1 cellular context compared by ENCODE assay signal in the genomic region with DNA sequence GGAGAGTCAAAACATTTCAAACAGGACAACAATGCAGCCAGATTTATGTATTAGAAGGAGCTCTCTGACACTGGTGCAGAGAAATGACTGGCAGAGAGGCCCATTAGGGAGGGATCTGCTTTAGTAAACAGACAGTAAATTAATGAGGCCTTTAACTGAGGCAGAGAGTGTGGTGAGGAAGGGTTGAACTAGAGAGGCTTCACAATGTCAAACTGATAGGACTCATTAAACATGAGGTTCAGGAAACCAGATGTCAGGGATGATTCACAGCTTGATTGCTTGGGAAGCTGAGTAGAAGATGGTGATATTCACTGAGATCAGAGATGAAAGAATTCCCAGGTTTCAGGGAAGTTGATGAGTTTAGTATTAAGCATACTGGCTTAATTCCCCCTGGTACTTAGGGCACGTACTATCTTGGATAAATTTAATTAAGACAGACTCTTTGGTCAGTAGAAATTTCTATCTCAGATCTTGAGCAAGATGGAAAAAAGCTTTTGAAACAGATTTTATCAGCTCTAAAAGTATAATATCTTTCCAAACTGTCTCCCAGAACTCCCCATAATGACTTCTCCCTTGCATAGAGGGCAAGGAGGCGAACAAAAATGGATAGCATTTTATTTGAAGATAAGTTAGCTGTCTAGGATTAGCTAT.
TF ChIP-seq lines count a peak whose summit lies in the region.

No MANE protein-coding gene starts in this region.

TF ChIP-seq in H1, 55 proteins besides CTCF, POLR2A, EP300 and RAD21:
- TF ChIP-seq JUND (IDR thresholded peaks at IDR 0.05; ENCODE audit: low read length) (no peak), SUZ12 (IDR thresholded peaks at IDR 0.05; ENCODE audit: low read length) (no peak), JUN (IDR thresholded peaks at IDR 0.05; ENCODE audit: low read depth, low read length) (no peak), TAF7 (optimal IDR thresholded peaks at IDR 0.05; ENCODE audit: borderline replicate concordance, low read depth, low read length) (no peak), CHD2 (IDR thresholded peaks at IDR 0.05; ENCODE audit: low read length) (no peak), TAF1 (IDR thresholded peaks at IDR 0.05; ENCODE audit: low read depth, low read length) (no peak), SIN3A (conservative IDR thresholded peaks at IDR 0.05 in 1 of 2, IDR thresholded peaks at IDR 0.05 in 1 of 2; ENCODE audit: low read depth in 1 of 2, low read length in 2 of 2) (no peak), SIX5 (IDR thresholded peaks at IDR 0.05; ENCODE audit: low read depth, low read length) (no peak), BCL11A (IDR thresholded peaks at IDR 0.05; ENCODE audit: low read depth in 2 of 2, low read length in 2 of 2) (no peak), KDM1A (IDR thresholded peaks at IDR 0.05; ENCODE audit: borderline replicate concordance, low read length) (no peak), KDM5A (IDR thresholded peaks at IDR 0.05; ENCODE audit: low read length) (no peak), TCF12 (IDR thresholded peaks at IDR 0.05; ENCODE audit: low read depth, low read length) (no peak), MAFK (IDR thresholded peaks at IDR 0.05; ENCODE audit: low read depth, low read length) (no peak), KDM4A (IDR thresholded peaks at IDR 0.05; ENCODE audit: low read depth, low read length, severe bottlenecking) (no peak), CTBP2 (IDR thresholded peaks at IDR 0.05; ENCODE audit: borderline replicate concordance, insufficient read depth, insufficient read length, low read length) (no peak)
- TF ChIP-seq, protein P1, sequence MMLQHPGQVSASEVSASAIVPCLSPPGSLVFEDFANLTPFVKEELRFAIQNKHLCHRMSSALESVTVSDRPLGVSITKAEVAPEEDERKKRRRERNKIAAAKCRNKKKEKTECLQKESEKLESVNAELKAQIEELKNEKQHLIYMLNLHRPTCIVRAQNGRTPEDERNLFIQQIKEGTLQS (IDR thresholded peaks at IDR 0.05; ENCODE audit: insufficient read depth, low read depth, low read length), result no peak
- TF ChIP-seq, protein P2, sequence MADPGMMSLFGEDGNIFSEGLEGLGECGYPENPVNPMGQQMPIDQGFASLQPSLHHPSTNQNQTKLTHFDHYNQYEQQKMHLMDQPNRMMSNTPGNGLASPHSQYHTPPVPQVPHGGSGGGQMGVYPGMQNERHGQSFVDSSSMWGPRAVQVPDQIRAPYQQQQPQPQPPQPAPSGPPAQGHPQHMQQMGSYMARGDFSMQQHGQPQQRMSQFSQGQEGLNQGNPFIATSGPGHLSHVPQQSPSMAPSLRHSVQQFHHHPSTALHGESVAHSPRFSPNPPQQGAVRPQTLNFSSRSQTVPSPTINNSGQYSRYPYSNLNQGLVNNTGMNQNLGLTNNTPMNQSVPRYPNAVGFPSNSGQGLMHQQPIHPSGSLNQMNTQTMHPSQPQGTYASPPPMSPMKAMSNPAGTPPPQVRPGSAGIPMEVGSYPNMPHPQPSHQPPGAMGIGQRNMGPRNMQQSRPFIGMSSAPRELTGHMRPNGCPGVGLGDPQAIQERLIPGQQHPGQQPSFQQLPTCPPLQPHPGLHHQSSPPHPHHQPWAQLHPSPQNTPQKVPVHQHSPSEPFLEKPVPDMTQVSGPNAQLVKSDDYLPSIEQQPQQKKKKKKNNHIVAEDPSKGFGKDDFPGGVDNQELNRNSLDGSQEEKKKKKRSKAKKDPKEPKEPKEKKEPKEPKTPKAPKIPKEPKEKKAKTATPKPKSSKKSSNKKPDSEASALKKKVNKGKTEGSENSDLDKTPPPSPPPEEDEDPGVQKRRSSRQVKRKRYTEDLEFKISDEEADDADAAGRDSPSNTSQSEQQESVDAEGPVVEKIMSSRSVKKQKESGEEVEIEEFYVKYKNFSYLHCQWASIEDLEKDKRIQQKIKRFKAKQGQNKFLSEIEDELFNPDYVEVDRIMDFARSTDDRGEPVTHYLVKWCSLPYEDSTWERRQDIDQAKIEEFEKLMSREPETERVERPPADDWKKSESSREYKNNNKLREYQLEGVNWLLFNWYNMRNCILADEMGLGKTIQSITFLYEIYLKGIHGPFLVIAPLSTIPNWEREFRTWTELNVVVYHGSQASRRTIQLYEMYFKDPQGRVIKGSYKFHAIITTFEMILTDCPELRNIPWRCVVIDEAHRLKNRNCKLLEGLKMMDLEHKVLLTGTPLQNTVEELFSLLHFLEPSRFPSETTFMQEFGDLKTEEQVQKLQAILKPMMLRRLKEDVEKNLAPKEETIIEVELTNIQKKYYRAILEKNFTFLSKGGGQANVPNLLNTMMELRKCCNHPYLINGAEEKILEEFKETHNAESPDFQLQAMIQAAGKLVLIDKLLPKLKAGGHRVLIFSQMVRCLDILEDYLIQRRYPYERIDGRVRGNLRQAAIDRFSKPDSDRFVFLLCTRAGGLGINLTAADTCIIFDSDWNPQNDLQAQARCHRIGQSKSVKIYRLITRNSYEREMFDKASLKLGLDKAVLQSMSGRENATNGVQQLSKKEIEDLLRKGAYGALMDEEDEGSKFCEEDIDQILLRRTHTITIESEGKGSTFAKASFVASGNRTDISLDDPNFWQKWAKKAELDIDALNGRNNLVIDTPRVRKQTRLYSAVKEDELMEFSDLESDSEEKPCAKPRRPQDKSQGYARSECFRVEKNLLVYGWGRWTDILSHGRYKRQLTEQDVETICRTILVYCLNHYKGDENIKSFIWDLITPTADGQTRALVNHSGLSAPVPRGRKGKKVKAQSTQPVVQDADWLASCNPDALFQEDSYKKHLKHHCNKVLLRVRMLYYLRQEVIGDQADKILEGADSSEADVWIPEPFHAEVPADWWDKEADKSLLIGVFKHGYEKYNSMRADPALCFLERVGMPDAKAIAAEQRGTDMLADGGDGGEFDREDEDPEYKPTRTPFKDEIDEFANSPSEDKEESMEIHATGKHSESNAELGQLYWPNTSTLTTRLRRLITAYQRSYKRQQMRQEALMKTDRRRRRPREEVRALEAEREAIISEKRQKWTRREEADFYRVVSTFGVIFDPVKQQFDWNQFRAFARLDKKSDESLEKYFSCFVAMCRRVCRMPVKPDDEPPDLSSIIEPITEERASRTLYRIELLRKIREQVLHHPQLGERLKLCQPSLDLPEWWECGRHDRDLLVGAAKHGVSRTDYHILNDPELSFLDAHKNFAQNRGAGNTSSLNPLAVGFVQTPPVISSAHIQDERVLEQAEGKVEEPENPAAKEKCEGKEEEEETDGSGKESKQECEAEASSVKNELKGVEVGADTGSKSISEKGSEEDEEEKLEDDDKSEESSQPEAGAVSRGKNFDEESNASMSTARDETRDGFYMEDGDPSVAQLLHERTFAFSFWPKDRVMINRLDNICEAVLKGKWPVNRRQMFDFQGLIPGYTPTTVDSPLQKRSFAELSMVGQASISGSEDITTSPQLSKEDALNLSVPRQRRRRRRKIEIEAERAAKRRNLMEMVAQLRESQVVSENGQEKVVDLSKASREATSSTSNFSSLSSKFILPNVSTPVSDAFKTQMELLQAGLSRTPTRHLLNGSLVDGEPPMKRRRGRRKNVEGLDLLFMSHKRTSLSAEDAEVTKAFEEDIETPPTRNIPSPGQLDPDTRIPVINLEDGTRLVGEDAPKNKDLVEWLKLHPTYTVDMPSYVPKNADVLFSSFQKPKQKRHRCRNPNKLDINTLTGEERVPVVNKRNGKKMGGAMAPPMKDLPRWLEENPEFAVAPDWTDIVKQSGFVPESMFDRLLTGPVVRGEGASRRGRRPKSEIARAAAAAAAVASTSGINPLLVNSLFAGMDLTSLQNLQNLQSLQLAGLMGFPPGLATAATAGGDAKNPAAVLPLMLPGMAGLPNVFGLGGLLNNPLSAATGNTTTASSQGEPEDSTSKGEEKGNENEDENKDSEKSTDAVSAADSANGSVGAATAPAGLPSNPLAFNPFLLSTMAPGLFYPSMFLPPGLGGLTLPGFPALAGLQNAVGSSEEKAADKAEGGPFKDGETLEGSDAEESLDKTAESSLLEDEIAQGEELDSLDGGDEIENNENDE (IDR thresholded peaks at IDR 0.05; ENCODE audit: insufficient replicate concordance, low read length), result no peak
- TF ChIP-seq, protein P3, sequence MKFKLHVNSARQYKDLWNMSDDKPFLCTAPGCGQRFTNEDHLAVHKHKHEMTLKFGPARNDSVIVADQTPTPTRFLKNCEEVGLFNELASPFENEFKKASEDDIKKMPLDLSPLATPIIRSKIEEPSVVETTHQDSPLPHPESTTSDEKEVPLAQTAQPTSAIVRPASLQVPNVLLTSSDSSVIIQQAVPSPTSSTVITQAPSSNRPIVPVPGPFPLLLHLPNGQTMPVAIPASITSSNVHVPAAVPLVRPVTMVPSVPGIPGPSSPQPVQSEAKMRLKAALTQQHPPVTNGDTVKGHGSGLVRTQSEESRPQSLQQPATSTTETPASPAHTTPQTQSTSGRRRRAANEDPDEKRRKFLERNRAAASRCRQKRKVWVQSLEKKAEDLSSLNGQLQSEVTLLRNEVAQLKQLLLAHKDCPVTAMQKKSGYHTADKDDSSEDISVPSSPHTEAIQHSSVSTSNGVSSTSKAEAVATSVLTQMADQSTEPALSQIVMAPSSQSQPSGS (IDR thresholded peaks at IDR 0.05; ENCODE audit: low read length), result no peak
